23 cellular contexts compared by ENCODE assay signal in genomic region chr21:36579898-36580297, GRCh38.
"Had no signal": no experiment of that assay in that cellular context is flagged by ENCODE, and none has a peak within 500 bp of the region (broad histone marks: within the 10 kb centered on the region; RNA-seq: fewer than 3 reads in every experiment).

No MANE protein-coding gene starts in this region.

- H3K36me3 Mint-ChIP-seq: natural killer cell; stimulated activated memory B cell treated with anti-CD40 and anti-IgM and Interleukin-4, amounts not matched to agents 10 μg/mL and 1 μg/mL and 100 μg/mL, for 72 hours had no signal

- FAIRE-seq: colon, frontal cortex, kidney, urothelium cell line had no signal

- H3K4me3 Mint-ChIP-seq: natural killer cell; stimulated activated memory B cell treated with anti-CD40 and anti-IgM and Interleukin-4, amounts not matched to agents 10 μg/mL and 1 μg/mL and 100 μg/mL, for 72 hours had no signal

- H3K9me3 Mint-ChIP-seq: natural killer cell; stimulated activated memory B cell treated with anti-CD40 and anti-IgM and Interleukin-4, amounts not matched to agents 10 μg/mL and 1 μg/mL and 100 μg/mL, for 72 hours had no signal

- H3K4me1 Mint-ChIP-seq: natural killer cell had no signal

- DNase-seq: dorsolateral prefrontal cortex; effector CD4-positive, alpha-beta T cell; head of caudate nucleus; kidney; left cardiac atrium; left lung; mesendoderm; natural killer cell; occipital lobe; ovary; posterior cingulate gyrus; psoas muscle; right cardiac atrium; sigmoid colon; spleen; stimulated activated CD4-positive, alpha-beta T cell treated with anti-CD3 and anti-CD28 coated beads, Interleukin-4, amount 100 ng/mL, for 4 hours; stimulated activated naive CD8-positive, alpha-beta T cell treated with anti-CD3 and anti-CD28 coated beads, Interleukin-15, Interleukin-2, amounts not matched to agents 100 U/mL and 50 U/mL, for 24 hours; substantia nigra; upper lobe of left lung had no signal

- H3K27ac Mint-ChIP-seq: natural killer cell; stimulated activated memory B cell treated with anti-CD40 and anti-IgM and Interleukin-4, amounts not matched to agents 10 μg/mL and 1 μg/mL and 100 μg/mL, for 72 hours had no signal
